ENCODE assay signal across 8 cellular contexts in genomic region chr5:155004138-155004744, GRCh38.
A peak's percentile ranks its signal among the peaks of the same experiment; 100 is the strongest.
DNase-seq lines count a peak whose midpoint lies in the region; ATAC-seq and TF ChIP-seq lines count a peak whose summit lies in the region.

No MANE protein-coding gene starts in this region.

- CTCF ChIA-PET in RWPE1 (lab: Yijun Ruan, JAX), result interaction anchor here (0.6 to 1.1 kb wide), 11 partner anchors 11 to 351 kb away, joined by 3 to 13 read pairs (median 3); no protein-coding TSS in a partner anchor

- DNase-seq in activated T-cell treated with anti-CD3 and anti-CD28 coated beads for 48 hours (ENCODE audit: low read depth), result peak; percentile 10
- DNase-seq in activated T-cell treated with anti-CD3 and anti-CD28 coated beads, Interleukin-2, amount 50 U/mL, for 1 hour, result no peak
- peak; percentile 16 for DNase-seq in RWPE1 (ENCODE audit: low spot score)
- peak; percentile 5 for DNase-seq in foreskin melanocyte
- peak; percentile 10 to 12 for DNase-seq in stimulated activated CD4-positive, alpha-beta T cell treated with anti-CD3 and anti-CD28 coated beads, Interleukin-4, amount 100 ng/mL, for 48 hours (ENCODE audit: low read depth in 2 of 2)
- DNase-seq in AG08396 (ENCODE audit: low spot score), result no peak
- DNase-seq in GF-D8 (lab: John Stamatoyannopoulos, UW), result no peak

- no peak overlapping the region for H3K27ac ChIP-seq in RWPE1

- ATAC-seq in GM21825 (IDR thresholded peaks at IDR 0.05; ENCODE audit: unreplicated experiment), result no peak

- POLR2A ChIA-PET in RWPE1 (lab: Yijun Ruan, JAX; ENCODE audit: low non-redundant PET), result no interaction called here

- TF ChIP-seq CTCF in RWPE1 (conservative IDR thresholded peaks at IDR 0.05; ENCODE audit: low read depth), result peak; percentile 38; the same call in 1 of the 2 replicates

Comparison
In these comparisons a context has a peak if more than half of its experiments do, and no peak if none do; other contexts are left out.
1. DNase-seq: peak in activated T-cell treated with anti-CD3 and anti-CD28 coated beads for 48 hours (single experiment), RWPE1 (single experiment), foreskin melanocyte (single experiment) and stimulated activated CD4-positive, alpha-beta T cell treated with anti-CD3 and anti-CD28 coated beads, Interleukin-4, amount 100 ng/mL, for 48 hours (2 of 2); none in activated T-cell treated with anti-CD3 and anti-CD28 coated beads, Interleukin-2, amount 50 U/mL, for 1 hour (single experiment), AG08396 (single experiment) and GF-D8 (single experiment).